In the genomic region with DNA sequence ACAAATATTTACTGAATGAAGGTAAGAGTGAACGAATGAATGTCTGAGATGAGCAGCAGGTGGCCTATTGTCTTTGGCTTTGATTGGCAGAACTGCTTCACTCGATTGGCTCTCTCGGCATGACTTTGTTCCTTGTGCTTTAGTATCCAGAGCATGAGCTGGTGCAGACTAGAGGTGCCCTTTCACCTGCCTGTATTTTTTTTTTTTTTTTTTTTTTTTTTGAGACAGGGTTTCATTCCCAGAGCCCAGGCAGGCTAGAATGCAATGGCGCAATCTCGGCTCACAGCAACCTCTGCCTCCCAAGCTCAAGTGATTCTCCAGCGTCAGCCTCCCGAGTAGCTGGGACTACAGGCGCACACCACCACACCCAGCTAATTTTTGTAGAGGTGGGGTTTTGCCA, we compare ENCODE assay signal across 21 cellular contexts. TPM values are rescaled to one million over a fixed set of nuclear protein-coding genes. Genes with fewer than 3 reads are reported as not detected.
A peak's percentile ranks its signal among the peaks of the same experiment; 100 is the strongest.
DNase-seq lines count a peak whose midpoint lies in the region; ATAC-seq and TF ChIP-seq lines count a peak whose summit lies in the region.
"Had no signal": no experiment of that assay in that cellular context is flagged by ENCODE, and none has a peak within 500 bp of the region (broad histone marks: within the 10 kb centered on the region; RNA-seq: fewer than 3 reads in every experiment).

No MANE protein-coding gene starts in this region.

- no peak for TF ChIP-seq POLR2A in right lobe of liver (IDR thresholded peaks at IDR 0.05)

- H3K27me3 ChIP-seq in right lobe of liver = no peaks in the 10 kb centered on the region
- H3K27me3 ChIP-seq: BE2C had no signal

- H3K4me1 ChIP-seq in right lobe of liver = no peaks in the 10 kb centered on the region
- H3K4me1 ChIP-seq: BE2C had no signal

- WGBS in right lobe of liver (ENCODE audit: insufficient coverage, low coverage, low lambda C conversion rate, missing lambda C conversion rate) = 50% methylated on average over 4 of the region's 8 CpGs

- intact Hi-C loops in right lobe of liver (cut with DNase I) = no loop called here

- H3K27ac ChIP-seq in VCaP = peak overlapping the region; percentile 20; the same call in 1 of the 2 replicates
- H3K27ac ChIP-seq in right lobe of liver = no peak overlapping the region
- H3K27ac ChIP-seq: BLaER1 treated with 17β-estradiol and CSF1 and Interleukin-3, amounts not matched to agents 10 nM and 100 nM; GM23248 had no signal

- TF ChIP-seq CTCF in VCaP (conservative IDR thresholded peaks at IDR 0.05) (no peak), choroid plexus epithelial cell (conservative IDR thresholded peaks at IDR 0.05; ENCODE audit: low read depth, low read length) (no peak), right lobe of liver (IDR thresholded peaks at IDR 0.05) (no peak)

- no peak overlapping the region for H3K4me3 ChIP-seq in choroid plexus epithelial cell (ENCODE audit: low read depth, low read length)
- H3K4me3 ChIP-seq in right lobe of liver = no peak overlapping the region
- H3K4me3 ChIP-seq: BLaER1 treated with 17β-estradiol and CSF1 and Interleukin-3, amounts not matched to agents 10 nM and 100 nM; GM12878; GM23248 had no signal

- peak; percentile 65 for ATAC-seq in left lobe of liver
- peak; percentile 24 to 59 (median 42) for ATAC-seq in right lobe of liver
- no peak for ATAC-seq in HG02852 (IDR thresholded peaks at IDR 0.05; ENCODE audit: unreplicated experiment)
- ATAC-seq: GM12878, HCT116 had no signal

- peaks cover 0 to 6% (median 0%) of the 10 kb centered on the region in 4 donors for H3K36me3 ChIP-seq in right lobe of liver
- H3K36me3 ChIP-seq: BE2C; BLaER1 treated with 17β-estradiol and CSF1 and Interleukin-3, amounts not matched to agents 10 nM and 100 nM had no signal

- DNase-seq in choroid plexus epithelial cell (ENCODE audit: low read depth) (peak; percentile 40), left lobe of liver (ENCODE audit: low spot score) (no peak), right lobe of liver (no peak), midbrain (lab: John Stamatoyannopoulos, UW) (no peak), HPDE6-E6E7 (ENCODE audit: extremely low spot score) (no peak), AG20443 (ENCODE audit: low spot score) (no peak)
- DNase-seq: AML-193; BE2C; CD4-positive, alpha-beta T cell; CD8-positive, alpha-beta memory T cell; DMS 273 treated with DMSO at 0.1 percent for 48 hours; DMS79; EL; GDM1; GM23248; H9 had no signal

- no peaks in the 10 kb centered on the region for H3K9me3 ChIP-seq in right lobe of liver
- H3K9me3 ChIP-seq: BE2C; BLaER1 treated with 17β-estradiol and CSF1 and Interleukin-3, amounts not matched to agents 10 nM and 100 nM had no signal

RNA-seq across cellular contexts. Expression of gene SRPX2, which starts 38.9 kb away (rescaled TPM):
- 3.6 TPM for total RNA-seq in left lobe of liver
- total RNA-seq in right lobe of liver = 10 to 100 TPM in 1 of 6 experiments, 1 to 10 TPM in 5; 3.1 to 13.7 (median 3.7) TPM
- total RNA-seq: CD4-positive, alpha-beta T cell; CD8-positive, alpha-beta memory T cell; GM12878; H9 had no signal

RNA-seq across cellular contexts. Expression of gene TSPAN6, which starts 46.3 kb away (rescaled TPM):
- total RNA-seq in left lobe of liver = 35.2 TPM
- total RNA-seq in right lobe of liver = 10 to 100 TPM; 35.6 to 50.2 (median 41.0) TPM

RNA-seq across cellular contexts. Expression of gene SYTL4, which starts 49.0 kb away (rescaled TPM):
- 17.8 TPM for total RNA-seq in left lobe of liver
- 10 to 100 TPM in 4 of 6 experiments, 1 to 10 TPM in 2; 7.0 to 24.0 (median 15.2) TPM for total RNA-seq in right lobe of liver
- total RNA-seq: CD4-positive, alpha-beta T cell; CD8-positive, alpha-beta memory T cell had no signal
